In the genomic region with DNA sequence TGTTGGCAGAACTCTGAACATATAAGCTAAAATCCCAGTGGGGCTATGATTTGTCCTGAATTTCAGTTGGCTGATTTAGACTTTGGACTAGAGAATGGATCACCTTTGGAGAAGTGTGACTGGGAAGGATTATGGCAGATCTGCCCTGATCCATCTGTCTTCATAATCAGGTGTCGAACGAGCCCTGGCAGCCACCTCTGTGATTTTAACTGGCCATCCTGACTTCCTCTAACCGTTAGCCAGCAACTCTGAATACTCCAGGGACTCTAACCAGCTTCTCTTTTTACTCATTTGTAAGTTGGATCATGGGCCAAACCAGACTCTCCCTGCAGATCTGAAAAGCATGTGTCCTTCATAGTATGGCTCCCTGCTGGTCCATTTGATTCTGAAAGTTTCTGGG, we compare ENCODE assay signal across 23 cellular contexts. TPM values are rescaled to one million over a fixed set of nuclear protein-coding genes. Genes with fewer than 3 reads are reported as not detected.
A peak's percentile ranks its signal among the peaks of the same experiment; 100 is the strongest.
DNase-seq lines count a peak whose midpoint lies in the region; ATAC-seq and TF ChIP-seq lines count a peak whose summit lies in the region.
"Had no signal": no experiment of that assay in that cellular context is flagged by ENCODE, and none has a peak within 500 bp of the region (broad histone marks: within the 10 kb centered on the region; RNA-seq: fewer than 3 reads in every experiment).

No MANE protein-coding gene starts in this region.

- 9 to 12% (median 9%) methylated on average over 3 of the region's 3 CpGs for WGBS in psoas muscle, 3 donors

- H3K4me1 ChIP-seq in BLaER1 treated with 17β-estradiol and CSF1 and Interleukin-3, amounts not matched to agents 10 nM and 100 nM: peaks cover 7 to 31% (median 15%) of the 10 kb centered on the region in 10 experiments; a peak in 19 of 20 replicates
- peaks cover 3 to 20% of the 10 kb centered on the region in 2 donors for H3K4me1 ChIP-seq in ascending aorta
- H3K4me1 ChIP-seq in left ventricle myocardium inferior: peaks cover 66% of the 10 kb centered on the region
- peaks cover 40% of the 10 kb centered on the region for H3K4me1 ChIP-seq in psoas muscle
- H3K4me1 ChIP-seq: BE2C, Peyer's patch had no signal

- TF ChIP-seq CTCF in ascending aorta (IDR thresholded peaks at IDR 0.05) (no peak), left ventricle myocardium inferior (IDR thresholded peaks at IDR 0.05; ENCODE audit: borderline replicate concordance) (no peak), psoas muscle (IDR thresholded peaks at IDR 0.05) (no peak)

- peak overlapping the region; percentile 2 to 65 (median 30); a peak in 14 of 22 replicates for H3K4me2 ChIP-seq in BLaER1 treated with 17β-estradiol and CSF1 and Interleukin-3, amounts not matched to agents 10 nM and 100 nM
- H3K4me2 ChIP-seq: KMS-11 had no signal

- intact Hi-C loops in ascending aorta (cut with DNase I): loop anchor here (5.0 kb wide), 1 partner anchor 111 kb away; no protein-coding TSS in a partner anchor
- intact Hi-C loops in left ventricle myocardium inferior (cut with micrococcal nuclease): no loop called here
- intact Hi-C loops in psoas muscle (cut with DNase I): no loop called here

- H3K9ac ChIP-seq in BLaER1 treated with 17β-estradiol and CSF1 and Interleukin-3, amounts not matched to agents 10 nM and 100 nM: no peak overlapping the region
- H3K9ac ChIP-seq: KMS-11 had no signal

- no peak overlapping the region for H3K27ac ChIP-seq in BLaER1 treated with 17β-estradiol and CSF1 and Interleukin-3, amounts not matched to agents 10 nM and 100 nM
- H3K27ac ChIP-seq in ascending aorta: peak overlapping the region; percentile 25 to 66
- H3K27ac ChIP-seq in left ventricle myocardium inferior (replicated peaks): peak overlapping the region; percentile 72
- peak overlapping the region; percentile 82 for H3K27ac ChIP-seq in psoas muscle
- H3K27ac ChIP-seq: KMS-11, Peyer's patch had no signal

- H3K27me3 ChIP-seq in BLaER1 treated with 17β-estradiol and CSF1 and Interleukin-3, amounts not matched to agents 10 nM and 100 nM: no peaks in the 10 kb centered on the region
- H3K27me3 ChIP-seq in ascending aorta (no peaks in the 10 kb centered on the region), left ventricle myocardium inferior (ENCODE audit: low read depth) (no peaks in the 10 kb centered on the region), psoas muscle (ENCODE audit: insufficient read depth in 3 of 3, low read length in 2 of 3) (no peaks in the 10 kb centered on the region)
- H3K27me3 ChIP-seq: BE2C, Peyer's patch had no signal

- no peaks in the 10 kb centered on the region for H3K9me3 ChIP-seq in BLaER1 treated with 17β-estradiol and CSF1 and Interleukin-3, amounts not matched to agents 10 nM and 100 nM (replicated peaks in 1 of 11)
- H3K9me3 ChIP-seq in ascending aorta: no peaks in the 10 kb centered on the region
- H3K9me3 ChIP-seq in left ventricle myocardium inferior (replicated peaks): no peaks in the 10 kb centered on the region
- no peaks in the 10 kb centered on the region for H3K9me3 ChIP-seq in psoas muscle
- H3K9me3 ChIP-seq: BE2C, Peyer's patch had no signal

- DNase-seq in ascending aorta (ENCODE audit: low spot score in 2 of 2): no peak
- no peak for DNase-seq in left ventricle myocardium inferior
- no peak for DNase-seq in psoas muscle
- no peak for DNase-seq in SKM-1 (lab: John Stamatoyannopoulos, UW; ENCODE audit: unreplicated experiment)
- DNase-seq in germinal center (ENCODE audit: low spot score): no peak
- no peak for DNase-seq in NCI-H2081 treated with DMSO at 0.1 percent for 48 hours (lab: John Stamatoyannopoulos, UW)
- DNase-seq in NCI-H1092 (lab: John Stamatoyannopoulos, UW): no peak
- DNase-seq: BE2C; CD4-positive, alpha-beta memory T cell; DMS153; GDM1; H7; HFFc6; NCI-H1436; NCI-H2029; NCI-H2171; NCI-H446; NCI-H526 treated with DMSO at 0.1 percent for 48 hours; NK-92 treated with Interleukin-12 subunit alpha and Interleukin-12 subunit beta, amount 100 ng/mL, for 24 hours; Peyer's patch; SHP77 had no signal

- no peaks in the 10 kb centered on the region for H3K36me3 ChIP-seq in BLaER1 treated with 17β-estradiol and CSF1 and Interleukin-3, amounts not matched to agents 10 nM and 100 nM
- H3K36me3 ChIP-seq in ascending aorta (peaks cover 5 to 8% of the 10 kb centered on the region in 2 donors), left ventricle myocardium inferior (peaks cover 39% of the 10 kb centered on the region), psoas muscle (ENCODE audit: insufficient read depth in 1 of 2, low read depth in 1 of 2) (peaks cover 5 to 49% of the 10 kb centered on the region in 2 donors)
- H3K36me3 ChIP-seq: BE2C, Peyer's patch had no signal

- no peaks in the 10 kb centered on the region for H4K20me1 ChIP-seq in BLaER1 treated with 17β-estradiol and CSF1 and Interleukin-3, amounts not matched to agents 10 nM and 100 nM

- H3K4me3 ChIP-seq in BLaER1 treated with 17β-estradiol and CSF1 and Interleukin-3, amounts not matched to agents 10 nM and 100 nM: no peak overlapping the region
- peak overlapping the region in 1 of 2 donors; percentile 21 for H3K4me3 ChIP-seq in ascending aorta
- H3K4me3 ChIP-seq in left ventricle myocardium inferior: no peak overlapping the region
- no peak overlapping the region for H3K4me3 ChIP-seq in psoas muscle
- H3K4me3 ChIP-seq: Peyer's patch had no signal

- peak; percentile 36 to 81 (median 45) for ATAC-seq in psoas muscle

RNA-seq across cellular contexts. Expression of gene ACTN2, which starts 32.0 kb away (rescaled TPM):
- total RNA-seq in ascending aorta: 10.5 TPM
- 2,454 TPM for total RNA-seq in left ventricle myocardium inferior
- 1,000 to 10,000 TPM; 2,645 to 4,645 (median 3,147) TPM for total RNA-seq in psoas muscle
- 1,000 to 10,000 TPM in 1 of 3 donors, 100 to 1,000 TPM in 2; 792 to 1,560 (median 952) TPM for polyA plus RNA-seq in psoas muscle
- total RNA-seq: CD4-positive, alpha-beta memory T cell; HFFc6 had no signal
- polyA plus RNA-seq: CD4-positive, alpha-beta memory T cell had no signal

Comparison
In these comparisons a context has a peak if more than half of its experiments do, and no peak if none do; other contexts are left out.
1. H3K27ac ChIP-seq: peak in ascending aorta (2 of 2), left ventricle myocardium inferior (single experiment) and psoas muscle (single experiment); none in BLaER1 treated with 17β-estradiol and CSF1 and Interleukin-3, amounts not matched to agents 10 nM and 100 nM (0 of 11).
2. RNA of gene ACTN2, which starts 32.0 kb away (total RNA-seq): 2,645 to 4,645 TPM in psoas muscle and 2,454 TPM in left ventricle myocardium inferior (single experiment); 10.5 TPM in ascending aorta (single experiment); every median in the first group is over 100 times any median in the second.